ENCODE assay signal across 9 cellular contexts in genomic region chr3:188796122-188796631, GRCh38.
DNase-seq lines count a peak whose midpoint lies in the region; ATAC-seq and TF ChIP-seq lines count a peak whose summit lies in the region.
"Had no signal": no experiment of that assay in that cellular context is flagged by ENCODE, and none has a peak within 500 bp of the region (broad histone marks: within the 10 kb centered on the region; RNA-seq: fewer than 3 reads in every experiment).

No MANE protein-coding gene starts in this region.

- H3K27me3 ChIP-seq in GM23248 (replicated peaks; ENCODE audit: insufficient read depth) (no peaks in the 10 kb centered on the region), hepatocyte (no peaks in the 10 kb centered on the region)

- H3F3A ChIP-seq in GM23248 (ENCODE audit: insufficient read depth): peaks cover 35% of the 10 kb centered on the region

- H3K79me2 ChIP-seq in GM23248 (ENCODE audit: insufficient read depth): peaks cover 10% of the 10 kb centered on the region; the same call in 1 of the 2 replicates
- H3K79me2 ChIP-seq in hepatocyte: no peaks in the 10 kb centered on the region

- peak overlapping the region; percentile 44 for H3K4me3 ChIP-seq in GM23248
- no peak overlapping the region for H3K4me3 ChIP-seq in hepatocyte
- H3K4me3 ChIP-seq: skin epidermis had no signal

- H3K4me2 ChIP-seq in GM23248 (ENCODE audit: unreplicated experiment): peak overlapping the region; percentile 68
- H3K4me2 ChIP-seq in hepatocyte: no peak overlapping the region

- no peak for TF ChIP-seq CTCF in hepatocyte (IDR thresholded peaks at IDR 0.05; ENCODE audit: poor library complexity)

- no peaks in the 10 kb centered on the region for H3K27me3 Mint-ChIP-seq in stimulated activated naive CD8-positive, alpha-beta T cell treated with anti-CD3 and anti-CD28 coated beads, Interleukin-15, amount 100 ng/mL, for 72 hours

- H3K27ac Mint-ChIP-seq in stimulated activated naive CD8-positive, alpha-beta T cell treated with anti-CD3 and anti-CD28 coated beads, Interleukin-15, amount 100 ng/mL, for 72 hours: no peak overlapping the region

- H3K4me3 Mint-ChIP-seq in stimulated activated naive CD8-positive, alpha-beta T cell treated with anti-CD3 and anti-CD28 coated beads, Interleukin-15, amount 100 ng/mL, for 72 hours: no peak overlapping the region

- H2AFZ ChIP-seq in GM23248: no peak overlapping the region
- H2AFZ ChIP-seq in hepatocyte: no peak overlapping the region

- H3K4me1 Mint-ChIP-seq in stimulated activated naive CD8-positive, alpha-beta T cell treated with anti-CD3 and anti-CD28 coated beads, Interleukin-15, amount 100 ng/mL, for 72 hours: peaks cover 6% of the 10 kb centered on the region

- in situ Hi-C loops in GM23248 (cut with MboI): no loop called here

- H3K27ac ChIP-seq in GM23248 (peak overlapping the region; percentile 81), hepatocyte (peak overlapping the region; percentile 49)

- H3K9ac ChIP-seq in GM23248: peak overlapping the region; percentile 42

- H4K20me1 ChIP-seq in GM23248 (ENCODE audit: insufficient read depth): no peaks in the 10 kb centered on the region
- no peaks in the 10 kb centered on the region for H4K20me1 ChIP-seq in hepatocyte (ENCODE audit: insufficient read depth, poor library complexity, severe bottlenecking)

- no peak for ATAC-seq in GM18520 (IDR thresholded peaks at IDR 0.05; ENCODE audit: unreplicated experiment)
- ATAC-seq in stimulated activated naive CD8-positive, alpha-beta T cell treated with anti-CD3 and anti-CD28 coated beads, Interleukin-15, amount 100 ng/mL, for 72 hours: no peak

- H3K36me3 ChIP-seq in GM23248 (ENCODE audit: low read depth) (no peaks in the 10 kb centered on the region), hepatocyte (replicated peaks; ENCODE audit: insufficient read depth, low read depth) (no peaks in the 10 kb centered on the region)

- H3K9me2 ChIP-seq in GM23248 (ENCODE audit: insufficient read depth): no peaks in the 10 kb centered on the region
- H3K9me2 ChIP-seq in hepatocyte (replicated peaks; ENCODE audit: insufficient read depth): no peaks in the 10 kb centered on the region

- no peaks in the 10 kb centered on the region for H3K9me3 Mint-ChIP-seq in stimulated activated naive CD8-positive, alpha-beta T cell treated with anti-CD3 and anti-CD28 coated beads, Interleukin-15, amount 100 ng/mL, for 72 hours

- H3K4me1 ChIP-seq in GM23248 (ENCODE audit: insufficient read depth) (peaks cover 35% of the 10 kb centered on the region), hepatocyte (ENCODE audit: insufficient read depth) (peaks cover 6% of the 10 kb centered on the region)

- 5% methylated on average over 3 of the region's 3 CpGs for WGBS in GM23248 (ENCODE audit: low coverage in 1 of 2, low lambda C conversion rate in 2 of 2, missing lambda C conversion rate in 2 of 2), 2 experiments
- WGBS in hepatocyte (ENCODE audit: low lambda C conversion rate, missing lambda C conversion rate): 70% methylated on average over 3 of the region's 3 CpGs

- no peaks in the 10 kb centered on the region for H3K9me3 ChIP-seq in GM23248 (ENCODE audit: low read depth)
- H3K9me3 ChIP-seq in hepatocyte (ENCODE audit: low read depth): no peaks in the 10 kb centered on the region

- DNase-seq in AG08396 (ENCODE audit: low spot score) (peak; percentile 45), GM23248 (peak; percentile 99), RPMI7951 (ENCODE audit: low read depth) (peak; percentile 78), hepatocyte (ENCODE audit: low spot score) (peak; percentile 43), NCI-H1048 (lab: John Stamatoyannopoulos, UW) (no peak), NCI-H526 treated with DMSO at 0.1 percent for 48 hours (lab: John Stamatoyannopoulos, UW) (no peak)
- DNase-seq in stimulated activated naive CD8-positive, alpha-beta T cell treated with anti-CD3 and anti-CD28 coated beads, Interleukin-15, amount 100 ng/mL, for 72 hours: no peak

Comparison
In these comparisons a context has a peak if more than half of its experiments do, and no peak if none do; other contexts are left out.
1. DNase-seq: peak in AG08396 (single experiment), GM23248 (single experiment), RPMI7951 (single experiment) and hepatocyte (single experiment); none in NCI-H1048 (single experiment), NCI-H526 treated with DMSO at 0.1 percent for 48 hours (single experiment) and stimulated activated naive CD8-positive, alpha-beta T cell treated with anti-CD3 and anti-CD28 coated beads, Interleukin-15, amount 100 ng/mL, for 72 hours (0 of 2).